Comparison of ENCODE assay signal across 8 cellular contexts in the genomic region with DNA sequence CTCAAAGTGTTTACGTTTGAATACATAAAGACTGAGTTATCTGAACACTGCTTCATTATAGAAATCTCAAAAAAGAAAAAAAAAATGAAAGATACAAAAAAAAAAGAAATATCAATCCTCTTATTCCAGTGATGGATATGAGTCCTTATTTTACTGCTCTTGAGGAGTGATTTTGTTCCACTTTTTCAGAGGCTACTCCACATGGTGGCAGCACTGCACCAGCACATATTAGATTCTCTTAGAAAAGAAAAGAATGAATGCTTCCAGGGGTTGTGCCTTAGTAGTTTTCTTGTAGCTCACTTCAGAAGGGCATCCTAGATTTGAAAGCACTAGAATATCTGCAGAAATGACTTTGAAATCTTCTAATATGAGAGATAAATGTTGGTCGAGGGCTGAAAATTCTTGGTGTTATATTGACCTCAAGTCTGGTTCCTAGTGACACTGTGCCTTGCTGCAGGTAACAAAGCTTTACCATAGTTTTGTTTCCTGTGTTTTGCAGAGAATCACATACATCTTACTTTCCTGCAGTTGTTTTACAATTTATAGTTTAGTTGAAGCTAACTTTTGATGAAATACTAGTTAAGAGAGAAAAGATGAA. TPM values are rescaled to one million over a fixed set of nuclear protein-coding genes. Genes with fewer than 3 reads are reported as not detected.
DNase-seq lines count a peak whose midpoint lies in the region; ATAC-seq and TF ChIP-seq lines count a peak whose summit lies in the region.

No MANE protein-coding gene starts in this region.

- H3K27ac ChIP-seq in endodermal cell (ENCODE audit: low read depth, low read length) (no peak overlapping the region), vagina (no peak overlapping the region), sigmoid colon (no peak overlapping the region)

- TF ChIP-seq CTCF in LNCAP (IDR thresholded peaks at IDR 0.05): peak; percentile 77
- peak; percentile 87 for TF ChIP-seq CTCF in endodermal cell (conservative IDR thresholded peaks at IDR 0.05)
- TF ChIP-seq CTCF in vagina (IDR thresholded peaks at IDR 0.05): peak in 1 of 3 experiments; percentile 54
- peak in 2 of 4 experiments; percentile 22 to 30 for TF ChIP-seq CTCF in sigmoid colon (IDR thresholded peaks at IDR 0.05)

- DNase-seq in EL (peak; percentile 52), T-cell (peak in 24 of 34 experiments; percentile 3 to 45 (median 26)), endodermal cell (peak; percentile 82), myocyte (ENCODE audit: low read depth) (peak; percentile 56), vagina (ENCODE audit: extremely low spot score in 2 of 2) (no peak), sigmoid colon (no peak)

- H3K4me1 ChIP-seq in endodermal cell (ENCODE audit: control insufficient read depth, insufficient read depth, low read length): no peaks in the 10 kb centered on the region
- no peaks in the 10 kb centered on the region for H3K4me1 ChIP-seq in vagina
- H3K4me1 ChIP-seq in sigmoid colon: peaks cover 0 to 15% (median 3%) of the 10 kb centered on the region in 4 donors

- no peaks in the 10 kb centered on the region for H3K9me3 ChIP-seq in endodermal cell (ENCODE audit: control insufficient read depth, low read length)
- H3K9me3 ChIP-seq in vagina: no peaks in the 10 kb centered on the region
- no peaks in the 10 kb centered on the region for H3K9me3 ChIP-seq in sigmoid colon

- TF ChIP-seq POLR2A in vagina (IDR thresholded peaks at IDR 0.05): no peak
- no peak for TF ChIP-seq POLR2A in sigmoid colon (IDR thresholded peaks at IDR 0.05)

- H3K36me3 Mint-ChIP-seq in T-cell (peaks cover 22% of the 10 kb centered on the region), endodermal cell (ENCODE audit: low read depth) (peaks cover 28% of the 10 kb centered on the region)

- WGBS in endodermal cell (ENCODE audit: insufficient coverage in 1 of 2, insufficient read length in 1 of 2), 2 experiments: 61 to 100% methylated on average over 1 to 2 of the region's 2 CpGs
- WGBS in sigmoid colon, 2 donors: 70 to 87% methylated on average over 2 of the region's 2 CpGs

- intact Hi-C loops in vagina (cut with DNase I) (loop anchor here (5.0 kb wide), 1 partner anchor 134 kb away; no protein-coding TSS in a partner anchor), sigmoid colon (cut with DNase I) (loop anchor here (5.0 kb wide), 1 partner anchor 134 kb away; no protein-coding TSS in a partner anchor)

- H3K27me3 ChIP-seq in endodermal cell (ENCODE audit: control insufficient read depth, insufficient read depth, low read length, poor library complexity, severe bottlenecking) (no peaks in the 10 kb centered on the region), vagina (no peaks in the 10 kb centered on the region), sigmoid colon (no peaks in the 10 kb centered on the region)

- H3K9ac ChIP-seq in endodermal cell (ENCODE audit: extremely low read depth, low read length, poor library complexity, severe bottlenecking): no peak overlapping the region

- no peak overlapping the region for H3K4me3 ChIP-seq in endodermal cell (ENCODE audit: low read length)
- H3K4me3 ChIP-seq in vagina: no peak overlapping the region
- no peak overlapping the region for H3K4me3 ChIP-seq in sigmoid colon

- POLR2A ChIA-PET in T-cell (lab: Charles Lee): no interaction called here

- H3K4me1 Mint-ChIP-seq in T-cell: peaks cover 8 to 13% (median 9%) of the 10 kb centered on the region in 3 donors
- H3K4me1 Mint-ChIP-seq in endodermal cell: no peaks in the 10 kb centered on the region

- no peaks in the 10 kb centered on the region for H3K27me3 Mint-ChIP-seq in T-cell
- no peaks in the 10 kb centered on the region for H3K27me3 Mint-ChIP-seq in endodermal cell (ENCODE audit: insufficient read depth)

- H3K4me3 Mint-ChIP-seq in T-cell: no peak overlapping the region
- H3K4me3 Mint-ChIP-seq in endodermal cell: no peak overlapping the region

- H3K9me3 Mint-ChIP-seq in T-cell (no peaks in the 10 kb centered on the region), endodermal cell (no peaks in the 10 kb centered on the region)

- CTCF ChIA-PET in T-cell (lab: Charles Lee): interaction anchor here (0.5 to 4.5 kb wide), 18 partner anchors 10 to 1195 kb away, joined by 3 to 38 read pairs (median 4); a partner anchor contains a TSS

- H3K27ac Mint-ChIP-seq in T-cell: no peak overlapping the region
- H3K27ac Mint-ChIP-seq in endodermal cell: no peak overlapping the region

- ATAC-seq in T-cell (replicated peaks in 1 of 4): no peak
- no peak for ATAC-seq in GM19324 (IDR thresholded peaks at IDR 0.05; ENCODE audit: low FRiP score, unreplicated experiment)

- TF ChIP-seq EP300 in sigmoid colon (IDR thresholded peaks at IDR 0.05): no peak

- H3K36me3 ChIP-seq in endodermal cell (ENCODE audit: control insufficient read depth, insufficient read depth, low read length) (peaks cover 72% of the 10 kb centered on the region), vagina (peaks cover 0 to 38% of the 10 kb centered on the region in 2 donors), sigmoid colon (peaks cover 4 to 49% (median 6%) of the 10 kb centered on the region in 4 donors)

RNA-seq across cellular contexts. Expression of a gene that starts 25.9 kb away (rescaled TPM):
- 100 to 1,000 TPM; 106 to 157 (median 134) TPM for total RNA-seq in T-cell
- total RNA-seq in endodermal cell: 100 to 1,000 TPM; 255 to 258 TPM
- polyA plus RNA-seq in endodermal cell (2013, experiment 1 of 2): 150 TPM
- polyA plus RNA-seq in endodermal cell (2013, experiment 2 of 2): 143 TPM
- 47.0 and 52.6 TPM in 2 replicates for total RNA-seq in myocyte
- polyA plus RNA-seq in myocyte (2012): 103 TPM
- 62.1 TPM for total RNA-seq in vagina
- 10 to 100 TPM; 46.7 to 58.7 (median 53.2) TPM for total RNA-seq in sigmoid colon
- polyA plus RNA-seq in sigmoid colon: 10 to 100 TPM; 43.2 to 86.4 (median 46.7) TPM

RNA-seq across cellular contexts. Expression of a gene that starts 34.7 kb away (rescaled TPM):
- 1 to 10 TPM; 3.6 to 6.6 (median 5.6) TPM for total RNA-seq in T-cell
- 1 to 10 TPM; 4.0 to 4.8 TPM for total RNA-seq in endodermal cell
- polyA plus RNA-seq in endodermal cell (2013, experiment 1 of 2): 6.7 TPM
- 5.6 TPM for polyA plus RNA-seq in endodermal cell (2013, experiment 2 of 2)
- total RNA-seq in myocyte: 7.4 and 12.4 TPM in 2 replicates
- polyA plus RNA-seq in myocyte (2012): 8.0 TPM
- 2.9 TPM for total RNA-seq in vagina
- 10 to 100 TPM in 1 of 4 donors, 1 to 10 TPM in 3; 4.6 to 10.4 (median 6.5) TPM for total RNA-seq in sigmoid colon
- 1 to 10 TPM in 2 of 3 donors, under 1 TPM in 1; 0.92 to 2.7 (median 2.4) TPM for polyA plus RNA-seq in sigmoid colon

RNA-seq across cellular contexts. Expression of a gene that starts 52.4 kb away (rescaled TPM):
- total RNA-seq in T-cell (not detected), endodermal cell (not detected), myocyte (not detected in 2 replicates), vagina (not detected), sigmoid colon (not detected)
- not detected for polyA plus RNA-seq in endodermal cell (2013, experiment 1 of 2)
- not detected for polyA plus RNA-seq in endodermal cell (2013, experiment 2 of 2)
- not detected for polyA plus RNA-seq in myocyte (2012)
- not detected for polyA plus RNA-seq in sigmoid colon

Comparison
In these comparisons a context has a peak if more than half of its experiments do, and no peak if none do; other contexts are left out.
1. DNase-seq: peak in EL (single experiment), T-cell (24 of 34), endodermal cell (single experiment) and myocyte (single experiment); none in vagina (0 of 2) and sigmoid colon (single experiment).